21 cellular contexts compared by ENCODE assay signal in genomic region chr6:164690241-164690640, GRCh38.
DNase-seq lines count a peak whose midpoint lies in the region; ATAC-seq, FAIRE-seq and TF ChIP-seq lines count a peak whose summit lies in the region.
"Had no signal": no experiment of that assay in that cellular context is flagged by ENCODE, and none has a peak within 500 bp of the region (broad histone marks: within the 10 kb centered on the region; RNA-seq: fewer than 3 reads in every experiment).

No MANE protein-coding gene starts in this region.

- no peak for TF ChIP-seq CTCF in astrocyte (IDR thresholded peaks at IDR 0.05; ENCODE audit: insufficient read depth, low read depth, low read length)
- no peak for TF ChIP-seq CTCF in brain (conservative IDR thresholded peaks at IDR 0.05)
- no peak for TF ChIP-seq CTCF in CD4-positive, alpha-beta T cell (IDR thresholded peaks at IDR 0.05)
- no peak for TF ChIP-seq CTCF in type B pancreatic cell (conservative IDR thresholded peaks at IDR 0.05)

- H3K4me2 ChIP-seq in astrocyte (ENCODE audit: low read length): no peak overlapping the region

- H3K27ac Mint-ChIP-seq in astrocyte (ENCODE audit: unreplicated experiment) (no peak overlapping the region), brain (peak overlapping the region in 4 of 5 experiments; percentile 51 to 93 (median 90)), type B pancreatic cell (no peak overlapping the region)
- H3K27ac Mint-ChIP-seq in CD4-positive, alpha-beta T cell: no peak overlapping the region
- H3K27ac Mint-ChIP-seq: CD8-positive, alpha-beta T cell; IgD-negative memory B cell had no signal

- no peak overlapping the region for H3K27ac ChIP-seq in astrocyte (ENCODE audit: low read depth, low read length)
- no peak overlapping the region for H3K27ac ChIP-seq in CD4-positive, alpha-beta T cell (ENCODE audit: low read depth, low read length)
- H3K27ac ChIP-seq: C4-2B had no signal

- no peaks in the 10 kb centered on the region for H3K27me3 ChIP-seq in astrocyte (ENCODE audit: insufficient read depth, low read length)
- no peaks in the 10 kb centered on the region for H3K27me3 ChIP-seq in CD4-positive, alpha-beta T cell (ENCODE audit: control insufficient read depth, insufficient read depth, low read length)
- H3K27me3 ChIP-seq: BE2C had no signal

- POLR2A ChIA-PET in CD4-positive, alpha-beta T cell (lab: Charles Lee): no interaction called here

- H3K4me1 Mint-ChIP-seq in astrocyte (ENCODE audit: low read depth, unreplicated experiment) (no peaks in the 10 kb centered on the region), brain (peaks cover 52% of the 10 kb centered on the region), type B pancreatic cell (ENCODE audit: unreplicated experiment) (peaks cover 10% of the 10 kb centered on the region)
- no peaks in the 10 kb centered on the region for H3K4me1 Mint-ChIP-seq in CD4-positive, alpha-beta T cell (ENCODE audit: low read depth)
- H3K4me1 Mint-ChIP-seq: IgD-negative memory B cell had no signal

- H3K36me3 Mint-ChIP-seq in astrocyte (ENCODE audit: low read depth, unreplicated experiment) (no peaks in the 10 kb centered on the region), brain (no peaks in the 10 kb centered on the region), type B pancreatic cell (no peaks in the 10 kb centered on the region)
- H3K36me3 Mint-ChIP-seq in CD4-positive, alpha-beta T cell (ENCODE audit: low read depth): no peaks in the 10 kb centered on the region
- H3K36me3 Mint-ChIP-seq: CD8-positive, alpha-beta T cell; IgD-negative memory B cell had no signal

- peaks cover 3% of the 10 kb centered on the region for H3K9me3 Mint-ChIP-seq in astrocyte (ENCODE audit: unreplicated experiment)
- peaks cover 0 to 18% (median 4%) of the 10 kb centered on the region in 5 experiments for H3K9me3 Mint-ChIP-seq in brain
- H3K9me3 Mint-ChIP-seq in CD4-positive, alpha-beta T cell: peaks cover 6% of the 10 kb centered on the region
- H3K9me3 Mint-ChIP-seq in type B pancreatic cell: no peaks in the 10 kb centered on the region
- H3K9me3 Mint-ChIP-seq: CD8-positive, alpha-beta T cell had no signal

- H3K4me1 ChIP-seq in astrocyte (ENCODE audit: insufficient read depth, low read length): no peaks in the 10 kb centered on the region
- H3K4me1 ChIP-seq: BE2C had no signal

- no peak overlapping the region for H2AFZ ChIP-seq in astrocyte (ENCODE audit: low read depth, low read length)

- ATAC-seq in GM19324 (IDR thresholded peaks at IDR 0.05; ENCODE audit: low FRiP score, unreplicated experiment): no peak
- ATAC-seq in CD4-positive, alpha-beta T cell (ENCODE audit: poor library complexity): no peak
- ATAC-seq: CD8-positive, alpha-beta T cell; HCT116 had no signal

- no peaks in the 10 kb centered on the region for H3K36me3 ChIP-seq in astrocyte (ENCODE audit: insufficient read depth, low read length)
- H3K36me3 ChIP-seq: BE2C had no signal

- intact Hi-C loops in CD4-positive, alpha-beta T cell (cut with DNase I, micrococcal nuclease): no loop called here

- no peaks in the 10 kb centered on the region for H3K9me3 ChIP-seq in astrocyte (ENCODE audit: insufficient read depth, low read depth, low read length)
- H3K9me3 ChIP-seq in CD4-positive, alpha-beta T cell (ENCODE audit: control insufficient read depth, low read length): no peaks in the 10 kb centered on the region
- H3K9me3 ChIP-seq: BE2C had no signal

- H3K27me3 Mint-ChIP-seq in astrocyte (ENCODE audit: low read depth, unreplicated experiment) (no peaks in the 10 kb centered on the region), brain (peaks cover 6% of the 10 kb centered on the region), type B pancreatic cell (no peaks in the 10 kb centered on the region)
- no peaks in the 10 kb centered on the region for H3K27me3 Mint-ChIP-seq in CD4-positive, alpha-beta T cell
- H3K27me3 Mint-ChIP-seq: IgD-negative memory B cell had no signal

- no peak overlapping the region for H3K4me3 ChIP-seq in astrocyte (ENCODE audit: insufficient read depth, low read depth, low read length)

- H3K9ac ChIP-seq in astrocyte (ENCODE audit: low read length): no peak overlapping the region

- H4K20me1 ChIP-seq in astrocyte (ENCODE audit: insufficient read depth, low read length): no peaks in the 10 kb centered on the region

- FAIRE-seq in astrocyte (lab: Jason Lieb, UNC): no peak
- FAIRE-seq: A204.1, D721Med, GM19239, H54 had no signal

- DNase-seq in astrocyte (ENCODE audit: low read depth) (peak; percentile 55), inferior parietal cortex (ENCODE audit: extremely low spot score) (peak; percentile 24), putamen (ENCODE audit: low spot score) (peak; percentile 23), NCI-H226 (no peak), type B pancreatic cell (ENCODE audit: extremely low spot score, unreplicated experiment) (no peak)
- no peak for DNase-seq in CD4-positive, alpha-beta T cell
- DNase-seq: BE2C; CD8-positive, alpha-beta T cell; COR-L47; DMS153; DND-41; GF-D8 had no signal

- H3K4me3 Mint-ChIP-seq in astrocyte (ENCODE audit: unreplicated experiment): no peak overlapping the region
- H3K4me3 Mint-ChIP-seq in brain: peak overlapping the region in 1 of 5 experiments; percentile 40
- no peak overlapping the region for H3K4me3 Mint-ChIP-seq in CD4-positive, alpha-beta T cell
- no peak overlapping the region for H3K4me3 Mint-ChIP-seq in type B pancreatic cell
- H3K4me3 Mint-ChIP-seq: CD8-positive, alpha-beta T cell; IgD-negative memory B cell had no signal

- CTCF ChIA-PET in CD4-positive, alpha-beta T cell (lab: Charles Lee): no interaction called here

- no peaks in the 10 kb centered on the region for H3K79me2 ChIP-seq in astrocyte (ENCODE audit: insufficient read depth, low read length)

Comparison
In these comparisons a context has a peak if more than half of its experiments do, and no peak if none do; other contexts are left out.
1. DNase-seq: peak in astrocyte (single experiment), inferior parietal cortex (single experiment) and putamen (single experiment); none in NCI-H226 (single experiment), CD4-positive, alpha-beta T cell (0 of 10) and type B pancreatic cell (single experiment).
2. H3K27ac Mint-ChIP-seq: peak in brain (4 of 5); none in astrocyte (single experiment), CD4-positive, alpha-beta T cell (single experiment) and type B pancreatic cell (single experiment).